16 cellular contexts compared by ENCODE assay signal in genomic region chr10:63415635-63416244, GRCh38. TPM values are rescaled to one million over a fixed set of nuclear protein-coding genes. Genes with fewer than 3 reads are reported as not detected.
DNase-seq lines count a peak whose midpoint lies in the region; ATAC-seq and TF ChIP-seq lines count a peak whose summit lies in the region.
"Had no signal": no experiment of that assay in that cellular context is flagged by ENCODE, and none has a peak within 500 bp of the region (broad histone marks: within the 10 kb centered on the region; RNA-seq: fewer than 3 reads in every experiment).

No MANE protein-coding gene starts in this region.

- H4K20me1 ChIP-seq in GM23248 (ENCODE audit: insufficient read depth): no peaks in the 10 kb centered on the region

- intact Hi-C loops in gastrocnemius medialis (cut with DNase I; ENCODE audit: low total_unique reads): no loop called here

- H3F3A ChIP-seq in GM23248 (ENCODE audit: insufficient read depth): peaks cover 3% of the 10 kb centered on the region; the same call in 1 of the 2 replicates

- peak overlapping the region; percentile 20; the same call in 1 of the 2 replicates for H3K4me3 ChIP-seq in GM23248
- no peak overlapping the region for H3K4me3 ChIP-seq in gastrocnemius medialis
- H3K4me3 ChIP-seq: breast epithelium, heart right ventricle had no signal

- WGBS in GM23248 (ENCODE audit: low coverage in 1 of 2, low lambda C conversion rate in 2 of 2, missing lambda C conversion rate in 2 of 2), 2 experiments: 31 to 32% methylated on average over 5 of the region's 5 CpGs

- DNase-seq in GM23248 (no peak), erythroblast (lab: John Stamatoyannopoulos, UW) (peak; percentile 22 to 26), gastrocnemius medialis (no peak), foreskin keratinocyte (no peak), C1 segment of cervical spinal cord (lab: John Stamatoyannopoulos, UW) (no peak)
- DNase-seq: activated CD4-positive, alpha-beta T cell treated with anti-CD3 and anti-CD28 coated beads, Interleukin-2, amount 50 U/mL, for 48 hours; activated gamma-delta T cell; CD4-positive, CD25-positive, alpha-beta regulatory T cell; effector memory CD8-positive, alpha-beta T cell; heart right ventricle; kidney glomerular epithelial cell; NCI-H524 treated with DMSO at 0.1 percent for 48 hours; stimulated activated CD4-positive, alpha-beta T cell treated with anti-CD3 and anti-CD28 coated beads, Interleukin-4, amount 100 ng/mL, for 1 hour had no signal

- H3K4me2 ChIP-seq in GM23248 (ENCODE audit: unreplicated experiment): peak overlapping the region; percentile 65

- in situ Hi-C loops in GM23248 (cut with MboI): no loop called here
- in situ Hi-C loops in gastrocnemius medialis (cut with MboI; ENCODE audit: low sequenced_read_pairs in 4 of 4): no loop called here

- H3K79me2 ChIP-seq in GM23248 (ENCODE audit: insufficient read depth): peaks cover 100% of the 10 kb centered on the region

- no peaks in the 10 kb centered on the region for H3K27me3 ChIP-seq in GM23248 (replicated peaks; ENCODE audit: insufficient read depth)
- H3K27me3 ChIP-seq in gastrocnemius medialis: no peaks in the 10 kb centered on the region
- H3K27me3 ChIP-seq in foreskin keratinocyte: no peaks in the 10 kb centered on the region
- H3K27me3 ChIP-seq: breast epithelium, heart right ventricle had no signal

- H3K27ac ChIP-seq in GM23248 (peak overlapping the region; percentile 7; the same call in 1 of the 2 replicates), gastrocnemius medialis (peak overlapping the region in 3 of 4 donors; percentile 8 to 52 (median 34)), foreskin keratinocyte (no peak overlapping the region)
- H3K27ac ChIP-seq: breast epithelium had no signal

- TF ChIP-seq POLR2A in erythroblast (IDR thresholded peaks at IDR 0.05; ENCODE audit: low read length): no peak
- TF ChIP-seq POLR2A in gastrocnemius medialis (IDR thresholded peaks at IDR 0.05): no peak

- no peak overlapping the region for H2AFZ ChIP-seq in GM23248

- H3K9me3 ChIP-seq in GM23248 (ENCODE audit: low read depth) (peaks cover 5% of the 10 kb centered on the region), gastrocnemius medialis (no peaks in the 10 kb centered on the region)
- H3K9me3 ChIP-seq: breast epithelium, heart right ventricle had no signal

- no peak for TF ChIP-seq CTCF in gastrocnemius medialis (IDR thresholded peaks at IDR 0.05 in 4 of 5, conservative IDR thresholded peaks at IDR 0.05 in 1 of 5)
- no peak for TF ChIP-seq CTCF in foreskin keratinocyte (conservative IDR thresholded peaks at IDR 0.05)

- no peak for ATAC-seq in gastrocnemius medialis
- no peak for ATAC-seq in foreskin keratinocyte
- no peak for ATAC-seq in HG03095 (IDR thresholded peaks at IDR 0.05; ENCODE audit: unreplicated experiment)
- ATAC-seq: effector memory CD8-positive, alpha-beta T cell; heart right ventricle had no signal

- H3K9ac ChIP-seq in GM23248: peak overlapping the region; percentile 9; the same call in 1 of the 2 replicates

- H3K36me3 ChIP-seq in GM23248 (ENCODE audit: low read depth): no peaks in the 10 kb centered on the region
- no peaks in the 10 kb centered on the region for H3K36me3 ChIP-seq in gastrocnemius medialis
- H3K36me3 ChIP-seq: breast epithelium, heart right ventricle had no signal

- H3K9me2 ChIP-seq in GM23248 (ENCODE audit: insufficient read depth): no peaks in the 10 kb centered on the region

- peaks cover 27% of the 10 kb centered on the region for H3K4me1 ChIP-seq in GM23248 (ENCODE audit: insufficient read depth)
- H3K4me1 ChIP-seq in gastrocnemius medialis: peaks cover 44 to 51% of the 10 kb centered on the region in 2 donors
- peaks cover 6% of the 10 kb centered on the region for H3K4me1 ChIP-seq in foreskin keratinocyte
- H3K4me1 ChIP-seq: breast epithelium had no signal

TF ChIP-seq in PFSK-1, 5 proteins besides CTCF, POLR2A, EP300 and RAD21:
- TF ChIP-seq SIN3A (IDR thresholded peaks at IDR 0.05; ENCODE audit: borderline replicate concordance, insufficient read depth, low read length) (peak; percentile 38; the same call in 1 of the 2 replicates), FOXP2 (optimal IDR thresholded peaks at IDR 0.05; ENCODE audit: borderline replicate concordance, extremely low read depth, extremely low read length, insufficient read depth) (no peak), TAF1 (IDR thresholded peaks at IDR 0.05; ENCODE audit: borderline replicate concordance, insufficient read depth, low read length) (no peak)

RNA-seq across cellular contexts. Expression of gene JMJD1C, which starts 50.0 kb away (rescaled TPM):
- 74.3 and 76.5 TPM in 2 replicates for total RNA-seq in GM23248 (2014; rRNA removed; shearing (Covaris generic))
- polyA plus RNA-seq in GM23248 (2016; fragmentation: Nextera tagmentation; extraction: Ambion mirVana) (30.3 and 34.6 TPM in 2 replicates), foreskin keratinocyte (11.4 and 12.0 TPM in 2 replicates)
- polyA plus RNA-seq in PFSK-1 (2012; ENCODE audit: insufficient read length, low read depth): 7.2 TPM
- total RNA-seq in gastrocnemius medialis (10 to 100 TPM; 22.5 to 74.1 (median 46.9) TPM), foreskin keratinocyte (42.0 and 51.6 TPM in 2 replicates)

Comparison
In these comparisons a context has a peak if more than half of its experiments do, and no peak if none do; other contexts are left out.
1. DNase-seq: peak in erythroblast (2 of 2); none in GM23248 (single experiment), gastrocnemius medialis (0 of 2), foreskin keratinocyte (0 of 2) and C1 segment of cervical spinal cord (0 of 14).